Comparison of ENCODE assay signal across 14 cellular contexts in genomic region chr7:51024867-51025266, GRCh38.
"Had no signal": no experiment of that assay in that cellular context is flagged by ENCODE, and none has a peak within 500 bp of the region (broad histone marks: within the 10 kb centered on the region; RNA-seq: fewer than 3 reads in every experiment).

No MANE protein-coding gene starts in this region.

- H3K27me3 ChIP-seq: foreskin keratinocyte, neutrophil, suprapubic skin, thyroid gland, upper lobe of left lung had no signal

- H3K4me3 ChIP-seq: suprapubic skin, thyroid gland, upper lobe of left lung had no signal

- H3K9me3 ChIP-seq: neutrophil, suprapubic skin, thyroid gland, upper lobe of left lung had no signal

- H3K27ac ChIP-seq: foreskin keratinocyte, neutrophil, suprapubic skin, thyroid gland, upper lobe of left lung had no signal

- H3K36me3 ChIP-seq: neutrophil, suprapubic skin had no signal

- H3K4me1 ChIP-seq: foreskin keratinocyte, suprapubic skin, thyroid gland, upper lobe of left lung had no signal

- ATAC-seq: foreskin keratinocyte; left colon; naive thymus-derived CD4-positive, alpha-beta T cell; stimulated activated naive CD8-positive, alpha-beta T cell treated with anti-CD3 and anti-CD28 coated beads, Interleukin-15, Interleukin-2, amounts not matched to agents 100 U/mL and 50 U/mL, for 24 hours had no signal

- DNase-seq: erythroblast; foreskin keratinocyte; hippocampal formation; left colon; naive thymus-derived CD4-positive, alpha-beta T cell; nephron progenitor cell; right cardiac atrium; small intestine; stimulated activated CD4-positive, alpha-beta T cell treated with anti-CD3 and anti-CD28 coated beads, Interleukin-12 subunit alpha, Interleukin-12 subunit beta, amount 100 ng/mL, for 4 hours; stimulated activated naive CD8-positive, alpha-beta T cell treated with anti-CD3 and anti-CD28 coated beads, Interleukin-15, Interleukin-2, amounts not matched to agents 100 U/mL and 50 U/mL, for 24 hours; thyroid gland had no signal
